9 cellular contexts compared by ENCODE assay signal in genomic region chr1:185238447-185238846, GRCh38.
DNase-seq lines count a peak whose midpoint lies in the region; ATAC-seq and TF ChIP-seq lines count a peak whose summit lies in the region.
"Had no signal": no experiment of that assay in that cellular context is flagged by ENCODE, and none has a peak within 500 bp of the region (broad histone marks: within the 10 kb centered on the region; RNA-seq: fewer than 3 reads in every experiment).

No MANE protein-coding gene starts in this region.

- no peak for ATAC-seq in left cardiac atrium
- ATAC-seq: activated naive CD4-positive, alpha-beta T cell treated with anti-CD3 and anti-CD28 coated beads, Interleukin-2, amount 50 U/mL, for 72 hours had no signal

- H3K27me3 Mint-ChIP-seq in type B pancreatic cell: no peaks in the 10 kb centered on the region

- DNase-seq in cardiac muscle cell (ENCODE audit: low read depth in 1 of 2, low spot score in 1 of 2): peak in 1 of 2 donors; percentile 41
- no peak for DNase-seq in left cardiac atrium
- DNase-seq in Peyer's patch: no peak
- peak; percentile 39 for DNase-seq in fibroblast of mammary gland (ENCODE audit: low read depth)
- no peak for DNase-seq in type B pancreatic cell (ENCODE audit: extremely low spot score, unreplicated experiment)
- DNase-seq in C1 segment of cervical spinal cord (lab: John Stamatoyannopoulos, UW): no peak
- DNase-seq in stomach: no peak
- no peak for DNase-seq in A172 (ENCODE audit: low spot score)

- intact Hi-C loops in left cardiac atrium (cut with DNase I): loop anchor here in 1 of 2 donors (5.0 kb wide), 1 partner anchor 434 kb away; no protein-coding TSS in a partner anchor
- intact Hi-C loops in stomach (cut with DNase I; ENCODE audit: low total_unique reads): no loop called here

- peaks cover 7% of the 10 kb centered on the region for H3K36me3 Mint-ChIP-seq in type B pancreatic cell

- TF ChIP-seq CTCF in cardiac muscle cell (IDR thresholded peaks at IDR 0.05; ENCODE audit: low read depth, low read length) (peak; percentile 51), Peyer's patch (IDR thresholded peaks at IDR 0.05) (peak in 4 of 6 experiments; percentile 43 to 57 (median 50)), fibroblast of mammary gland (conservative IDR thresholded peaks at IDR 0.05; ENCODE audit: control insufficient read depth, insufficient read depth, low read depth, low read length) (peak; percentile 48), type B pancreatic cell (conservative IDR thresholded peaks at IDR 0.05) (peak; percentile 46), stomach (IDR thresholded peaks at IDR 0.05) (peak in 1 of 7 experiments; percentile 19)

- H3K9me3 Mint-ChIP-seq in type B pancreatic cell: no peaks in the 10 kb centered on the region
- H3K9me3 Mint-ChIP-seq: activated naive CD4-positive, alpha-beta T cell treated with anti-CD3 and anti-CD28 coated beads, Interleukin-2, amount 50 U/mL, for 72 hours had no signal

- H3K4me1 Mint-ChIP-seq in type B pancreatic cell (ENCODE audit: unreplicated experiment): no peaks in the 10 kb centered on the region

- no peak overlapping the region for H3K4me3 Mint-ChIP-seq in type B pancreatic cell

- no peak for TF ChIP-seq POLR2A in Peyer's patch (IDR thresholded peaks at IDR 0.05)
- no peak for TF ChIP-seq POLR2A in stomach (IDR thresholded peaks at IDR 0.05)

- WGBS in stomach, 5 donors: 32 to 43% (median 38%) methylated on average over 1 of the region's 1 CpG

- H3K4me1 ChIP-seq in cardiac muscle cell (ENCODE audit: low read depth): peaks cover 17% of the 10 kb centered on the region
- H3K4me1 ChIP-seq in Peyer's patch: no peaks in the 10 kb centered on the region
- H3K4me1 ChIP-seq in stomach: no peaks in the 10 kb centered on the region

- H3K4me3 ChIP-seq in cardiac muscle cell (no peak overlapping the region), Peyer's patch (no peak overlapping the region), fibroblast of mammary gland (ENCODE audit: control insufficient read depth, low read depth, low read length) (no peak overlapping the region), stomach (no peak overlapping the region)

- H3K27me3 ChIP-seq in cardiac muscle cell (peaks cover 23% of the 10 kb centered on the region), Peyer's patch (no peaks in the 10 kb centered on the region), stomach (no peaks in the 10 kb centered on the region)

- TF ChIP-seq EP300 in stomach (IDR thresholded peaks at IDR 0.05): no peak

- H3K27ac Mint-ChIP-seq in type B pancreatic cell: no peak overlapping the region
- H3K27ac Mint-ChIP-seq: activated naive CD4-positive, alpha-beta T cell treated with anti-CD3 and anti-CD28 coated beads, Interleukin-2, amount 50 U/mL, for 72 hours had no signal

- H3K9me3 ChIP-seq in cardiac muscle cell (ENCODE audit: low read depth) (no peaks in the 10 kb centered on the region), Peyer's patch (no peaks in the 10 kb centered on the region), stomach (no peaks in the 10 kb centered on the region)

- H3K27ac ChIP-seq in cardiac muscle cell: no peak overlapping the region
- no peak overlapping the region for H3K27ac ChIP-seq in Peyer's patch
- no peak overlapping the region for H3K27ac ChIP-seq in stomach

- no peaks in the 10 kb centered on the region for H3K36me3 ChIP-seq in cardiac muscle cell
- H3K36me3 ChIP-seq in Peyer's patch: no peaks in the 10 kb centered on the region
- peaks cover 0 to 15% (median 4%) of the 10 kb centered on the region in 4 donors for H3K36me3 ChIP-seq in stomach
